Comparison of ENCODE assay signal across 1 cellular context in the genomic region with DNA sequence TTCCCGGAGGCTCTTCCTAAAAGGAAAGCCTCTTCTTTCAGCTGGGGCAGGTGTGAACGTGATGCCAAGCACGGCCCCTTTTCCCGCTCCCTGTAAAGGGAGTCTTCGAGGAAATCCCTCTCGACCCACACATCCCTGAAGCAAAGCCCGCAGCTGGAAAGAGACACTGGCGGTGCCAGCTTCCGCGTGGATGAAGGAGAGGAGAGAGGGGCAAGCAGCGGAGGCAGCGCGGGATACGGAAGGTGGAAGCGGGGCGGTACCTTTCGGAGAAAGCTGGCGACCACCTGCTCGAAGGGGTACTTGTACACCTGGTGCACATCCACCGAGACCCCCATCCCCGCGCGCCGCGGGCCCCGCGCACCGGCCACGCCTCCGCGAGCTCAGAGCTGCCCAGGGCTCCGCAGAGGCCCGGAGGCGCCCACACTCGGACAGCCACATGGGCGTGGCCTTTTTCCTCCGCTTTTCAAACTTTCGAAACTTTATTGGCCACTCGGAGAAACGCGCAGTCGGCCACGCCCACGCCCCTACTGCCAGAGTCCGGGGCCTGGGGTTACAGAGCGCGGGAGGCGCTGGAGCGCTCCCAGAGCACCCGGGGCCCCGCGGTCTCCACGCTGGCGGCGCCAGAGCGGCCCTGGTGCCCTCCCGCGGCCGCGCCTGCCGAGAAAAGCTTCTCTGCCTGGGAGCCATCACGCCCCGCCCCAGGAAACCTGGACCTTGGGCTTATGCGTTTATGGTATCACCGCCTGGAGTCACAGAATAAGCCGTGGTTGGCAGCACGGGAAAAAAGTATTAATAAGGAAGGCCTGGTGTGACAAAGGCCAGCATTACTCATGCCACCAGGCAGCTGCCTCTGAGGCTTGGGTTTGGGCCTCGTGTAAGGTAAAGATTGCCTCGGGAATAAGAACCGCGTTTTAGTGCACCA.
TF ChIP-seq lines count a peak whose summit lies in the region.

PRELID2 (minus strand) TSS at position 426 of the 922 bp plus-strand sequence; CDS start at position 335, 91 bp downstream.

TF ChIP-seq in HEK293, 187 proteins besides CTCF, POLR2A, EP300 and RAD21 (continued from another document and continues in another):
- TF ChIP-seq ZNF692 (tag by site-specific recombination; IDR thresholded peaks at IDR 0.05) (peak; percentile 66; the same call in 1 of the 2 replicates), ZNF621 (tag by site-specific recombination; IDR thresholded peaks at IDR 0.05) (no peak), ZNF707 (tag by site-specific recombination; IDR thresholded peaks at IDR 0.05) (no peak), ZSCAN23 (tag by site-specific recombination; IDR thresholded peaks at IDR 0.05) (no peak), ZFP37 (tag by site-specific recombination; IDR thresholded peaks at IDR 0.05) (peak; percentile 26; the same call in 1 of the 2 replicates), ZNF302 (tag by site-specific recombination; IDR thresholded peaks at IDR 0.05; ENCODE audit: low read depth) (no peak), ZNF155 (tag by site-specific recombination; IDR thresholded peaks at IDR 0.05) (no peak), GLI4 (tag by site-specific recombination; IDR thresholded peaks at IDR 0.05) (0 out of 2 replicates have a peak, but pooled peaks have one; percentile 11), ZNF398 (tag by site-specific recombination; IDR thresholded peaks at IDR 0.05) (no peak), ZSCAN4 (tag by site-specific recombination; IDR thresholded peaks at IDR 0.05) (no peak), ZNF701 (tag by site-specific recombination; IDR thresholded peaks at IDR 0.05) (no peak), ZNF223 (tag by site-specific recombination; IDR thresholded peaks at IDR 0.05) (no peak), ZNF544 (tag by site-specific recombination; IDR thresholded peaks at IDR 0.05) (no peak), HOXC10 (CRISPR knock-in tag; IDR thresholded peaks at IDR 0.05) (no peak), BCL6B (tag by site-specific recombination; IDR thresholded peaks at IDR 0.05) (peak; percentile 28; the same call in 1 of the 2 replicates), ZNF211 (tag by site-specific recombination; IDR thresholded peaks at IDR 0.05; ENCODE audit: low read depth) (no peak), GLIS1 (tag by site-specific recombination; IDR thresholded peaks at IDR 0.05) (peak; percentile 88), ZSCAN5A (tag by site-specific recombination; IDR thresholded peaks at IDR 0.05) (no peak; the same call in 1 of the 2 replicates), ZNF37A (tag by site-specific recombination; IDR thresholded peaks at IDR 0.05) (no peak), ZNF391 (tag by site-specific recombination; IDR thresholded peaks at IDR 0.05; ENCODE audit: borderline replicate concordance, low read depth) (no peak), ZNF221 (tag by site-specific recombination; IDR thresholded peaks at IDR 0.05; ENCODE audit: borderline replicate concordance) (no peak), ZNF610 (tag by site-specific recombination; IDR thresholded peaks at IDR 0.05; ENCODE audit: borderline replicate concordance) (peak; percentile 59; the same call in 1 of the 2 replicates), ZNF292 (tag by site-specific recombination; IDR thresholded peaks at IDR 0.05; ENCODE audit: borderline replicate concordance, low read depth) (no peak), ZNF785 (tag by site-specific recombination; IDR thresholded peaks at IDR 0.05) (no peak), ZNF501 (tag by site-specific recombination; IDR thresholded peaks at IDR 0.05) (peak; percentile 49; the same call in 1 of the 2 replicates), IKZF3 (tag by site-specific recombination; IDR thresholded peaks at IDR 0.05) (peak; percentile 71), ZNF664 (tag by site-specific recombination; IDR thresholded peaks at IDR 0.05) (no peak), ZBTB48 (tag by site-specific recombination; IDR thresholded peaks at IDR 0.05) (peak; percentile 46; the same call in 1 of the 2 replicates), ZNF280D (tag by site-specific recombination; IDR thresholded peaks at IDR 0.05) (no peak), ZNF658 (tag by site-specific recombination; IDR thresholded peaks at IDR 0.05) (no peak), ZNF169 (tag by site-specific recombination; IDR thresholded peaks at IDR 0.05) (no peak), ZNF629 (tag by site-specific recombination; IDR thresholded peaks at IDR 0.05) (peak; percentile 41), TRIM28 (IDR thresholded peaks at IDR 0.05; ENCODE audit: borderline replicate concordance, low read length) (no peak), ZBTB20 (tag by site-specific recombination; IDR thresholded peaks at IDR 0.05) (peak; percentile 100), ZXDB (tag by site-specific recombination; IDR thresholded peaks at IDR 0.05) (peak; percentile 79), ZNF626 (tag by site-specific recombination; IDR thresholded peaks at IDR 0.05) (no peak), ZNF423 (tag by site-specific recombination; IDR thresholded peaks at IDR 0.05) (0 out of 2 replicates have a peak, but pooled peaks have one; percentile 8), ZNF48 (tag by site-specific recombination; IDR thresholded peaks at IDR 0.05) (no peak), ZNF560 (tag by site-specific recombination; IDR thresholded peaks at IDR 0.05; ENCODE audit: borderline replicate concordance) (no peak), SALL2 (tag by site-specific recombination; IDR thresholded peaks at IDR 0.05; ENCODE audit: borderline replicate concordance) (no peak), ZNF148 (tag by site-specific recombination; IDR thresholded peaks at IDR 0.05; ENCODE audit: borderline replicate concordance) (no peak), ZBTB21 (tag by site-specific recombination; IDR thresholded peaks at IDR 0.05) (no peak), ZNF645 (tag by site-specific recombination; IDR thresholded peaks at IDR 0.05) (no peak), ZNF600 (tag by site-specific recombination; IDR thresholded peaks at IDR 0.05) (peak; percentile 91)
- TF ChIP-seq, protein P1, sequence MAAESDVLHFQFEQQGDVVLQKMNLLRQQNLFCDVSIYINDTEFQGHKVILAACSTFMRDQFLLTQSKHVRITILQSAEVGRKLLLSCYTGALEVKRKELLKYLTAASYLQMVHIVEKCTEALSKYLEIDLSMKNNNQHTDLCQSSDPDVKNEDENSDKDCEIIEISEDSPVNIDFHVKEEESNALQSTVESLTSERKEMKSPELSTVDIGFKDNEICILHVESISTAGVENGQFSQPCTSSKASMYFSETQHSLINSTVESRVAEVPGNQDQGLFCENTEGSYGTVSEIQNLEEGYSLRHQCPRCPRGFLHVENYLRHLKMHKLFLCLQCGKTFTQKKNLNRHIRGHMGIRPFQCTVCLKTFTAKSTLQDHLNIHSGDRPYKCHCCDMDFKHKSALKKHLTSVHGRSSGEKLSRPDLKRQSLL (tag by site-specific recombination; IDR thresholded peaks at IDR 0.05) = peak; percentile 100
